ENCODE assay signal across 18 cellular contexts in the genomic region with DNA sequence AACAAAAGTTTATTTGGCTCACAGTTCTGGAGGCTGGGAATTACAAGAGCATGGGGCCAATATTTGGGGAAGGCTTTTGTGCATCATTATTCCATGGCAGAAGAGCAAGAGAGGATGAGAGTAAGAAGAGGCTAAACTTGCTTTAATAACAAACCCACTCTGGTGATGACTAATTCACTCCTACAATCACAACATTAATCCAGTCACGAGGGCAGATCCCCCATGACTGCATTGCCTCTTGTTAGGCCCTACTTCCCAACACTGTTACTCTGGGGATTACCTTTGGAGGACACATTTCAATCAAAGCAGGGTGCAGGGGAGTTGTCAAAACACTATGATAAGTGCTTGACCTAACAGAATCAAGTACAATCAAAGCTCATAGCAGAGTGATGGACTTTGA.
DNase-seq lines count a peak whose midpoint lies in the region; ATAC-seq, FAIRE-seq and TF ChIP-seq lines count a peak whose summit lies in the region.
"Had no signal": no experiment of that assay in that cellular context is flagged by ENCODE, and none has a peak within 500 bp of the region (broad histone marks: within the 10 kb centered on the region; RNA-seq: fewer than 3 reads in every experiment).

No MANE protein-coding gene starts in this region.

- CTCF ChIA-PET in mammary epithelial cell (lab: Charles Lee; ENCODE audit: low non-redundant PET), result no interaction called here

- no TSS peak for BruUV-seq in mammary epithelial cell (replicated peaks; lab: Mats Ljungman, UMichigan)

- H3K27me3 Mint-ChIP-seq in astrocyte (ENCODE audit: low read depth, unreplicated experiment), result no peaks in the 10 kb centered on the region
- no peaks in the 10 kb centered on the region for H3K27me3 Mint-ChIP-seq in T-helper 2 cell treated with Interferon-gamma antibody and Interleukin-4, amounts not matched to agents 5 μg/mL and 100 μg/mL, for 36 hours (ENCODE audit: low read depth)
- H3K27me3 Mint-ChIP-seq: CD8-positive, alpha-beta memory T cell had no signal

- H3K4me3 ChIP-seq in mammary epithelial cell (replicated peaks in 1 of 3; ENCODE audit: insufficient read depth in 1 of 3, low read depth in 2 of 3, low read length in 3 of 3), result no peak overlapping the region
- H3K4me3 ChIP-seq in breast epithelium, result no peak overlapping the region
- no peak overlapping the region for H3K4me3 ChIP-seq in astrocyte (ENCODE audit: insufficient read depth, low read depth, low read length)
- H3K4me3 ChIP-seq: uterus had no signal

- peaks cover 8% of the 10 kb centered on the region for H3K79me2 ChIP-seq in mammary epithelial cell (ENCODE audit: insufficient read depth, low read length)
- no peaks in the 10 kb centered on the region for H3K79me2 ChIP-seq in astrocyte (ENCODE audit: insufficient read depth, low read length)

- H3K27me3 ChIP-seq in mammary epithelial cell (ENCODE audit: insufficient read depth, low read length) (no peaks in the 10 kb centered on the region), breast epithelium (no peaks in the 10 kb centered on the region), astrocyte (ENCODE audit: insufficient read depth, low read length) (no peaks in the 10 kb centered on the region), foreskin keratinocyte (no peaks in the 10 kb centered on the region)
- H3K27me3 ChIP-seq: uterus had no signal

- H3K27ac ChIP-seq in mammary epithelial cell (ENCODE audit: insufficient read depth, low read depth, low read length) (no peak overlapping the region), breast epithelium (no peak overlapping the region), astrocyte (ENCODE audit: low read depth, low read length) (no peak overlapping the region), foreskin keratinocyte (no peak overlapping the region)
- H3K27ac ChIP-seq: uterus had no signal

- H2AFZ ChIP-seq in mammary epithelial cell (ENCODE audit: low read depth, low read length) (no peak overlapping the region), astrocyte (ENCODE audit: low read depth, low read length) (no peak overlapping the region)

- H3K27ac Mint-ChIP-seq in astrocyte (ENCODE audit: unreplicated experiment), result peak overlapping the region; percentile 13
- H3K27ac Mint-ChIP-seq in T-helper 2 cell treated with Interferon-gamma antibody and Interleukin-4, amounts not matched to agents 5 μg/mL and 100 μg/mL, for 36 hours, result no peak overlapping the region
- H3K27ac Mint-ChIP-seq: endodermal cell, mesothelial cell of epicardium had no signal

- intact Hi-C loops in mammary epithelial cell (cut with micrococcal nuclease), result no loop called here
- intact Hi-C loops in breast epithelium (cut with DNase I; ENCODE audit: low total_unique reads), result no loop called here

- H3K4me2 ChIP-seq in mammary epithelial cell (ENCODE audit: insufficient read depth, low read depth, low read length) (no peak overlapping the region), astrocyte (ENCODE audit: low read length) (no peak overlapping the region)

- H3K4me1 Mint-ChIP-seq in astrocyte (ENCODE audit: low read depth, unreplicated experiment), result peaks cover 24% of the 10 kb centered on the region
- no peaks in the 10 kb centered on the region for H3K4me1 Mint-ChIP-seq in T-helper 2 cell treated with Interferon-gamma antibody and Interleukin-4, amounts not matched to agents 5 μg/mL and 100 μg/mL, for 36 hours (ENCODE audit: low read depth)

- H4K20me1 ChIP-seq in mammary epithelial cell (ENCODE audit: insufficient read depth, low read length) (no peaks in the 10 kb centered on the region), astrocyte (ENCODE audit: insufficient read depth, low read length) (peaks cover 31% of the 10 kb centered on the region)

- dilution Hi-C loops in mammary epithelial cell (cut with HindIII; ENCODE audit: low sequenced_read_pairs), result no loop called here

- TF ChIP-seq CTCF in mammary epithelial cell (conservative IDR thresholded peaks at IDR 0.05 in 1 of 2, IDR thresholded peaks at IDR 0.05 in 1 of 2; ENCODE audit: extremely low read depth in 1 of 2, insufficient read depth in 1 of 2, low read depth in 1 of 2, low read length in 2 of 2) (no peak), breast epithelium (IDR thresholded peaks at IDR 0.05) (no peak), astrocyte (IDR thresholded peaks at IDR 0.05; ENCODE audit: insufficient read depth, low read depth, low read length) (no peak), foreskin keratinocyte (conservative IDR thresholded peaks at IDR 0.05) (no peak), omental fat pad (IDR thresholded peaks at IDR 0.05) (no peak)

- peaks cover 2% of the 10 kb centered on the region for H3K9me3 Mint-ChIP-seq in astrocyte (ENCODE audit: unreplicated experiment)
- no peaks in the 10 kb centered on the region for H3K9me3 Mint-ChIP-seq in T-helper 2 cell treated with Interferon-gamma antibody and Interleukin-4, amounts not matched to agents 5 μg/mL and 100 μg/mL, for 36 hours
- H3K9me3 Mint-ChIP-seq: CD8-positive, alpha-beta memory T cell; endodermal cell had no signal

- DNase-seq in mammary epithelial cell (peak; percentile 40), breast epithelium (ENCODE audit: low spot score in 2 of 2) (no peak), astrocyte (ENCODE audit: low read depth) (peak; percentile 52), foreskin keratinocyte (peak in 1 of 2 donors; percentile 9), stromal cell of bone marrow (ENCODE audit: low read depth) (peak; percentile 56), omental fat pad (ENCODE audit: low spot score) (no peak)
- DNase-seq in stimulated activated CD8-positive, alpha-beta memory T cell treated with anti-CD3 and anti-CD28 coated beads, Interleukin-4, amount 100 ng/mL, for 48 hours, result no peak
- DNase-seq in T-helper 2 cell treated with Interferon-gamma antibody and Interleukin-4, amounts not matched to agents 5 μg/mL and 100 μg/mL, for 36 hours (ENCODE audit: low spot score), result no peak
- DNase-seq: CD8-positive, alpha-beta memory T cell; endodermal cell; glutamatergic neuron; MV-4-11; NCI-H2171; stimulated activated naive CD4-positive, alpha-beta T cell treated with Interleukin-2 at 50 U/mL for 16 hours; uterus had no signal

- H3K9me3 ChIP-seq in mammary epithelial cell (replicated peaks; ENCODE audit: insufficient read depth, low read length) (no peaks in the 10 kb centered on the region), breast epithelium (no peaks in the 10 kb centered on the region), astrocyte (ENCODE audit: insufficient read depth, low read depth, low read length) (no peaks in the 10 kb centered on the region)
- H3K9me3 ChIP-seq: uterus had no signal

- TF ChIP-seq POLR2A in breast epithelium (IDR thresholded peaks at IDR 0.05), result no peak

- peaks cover 10% of the 10 kb centered on the region for H3K4me1 ChIP-seq in mammary epithelial cell (ENCODE audit: insufficient read depth, low read length)
- H3K4me1 ChIP-seq in breast epithelium, result no peaks in the 10 kb centered on the region
- H3K4me1 ChIP-seq in astrocyte (ENCODE audit: insufficient read depth, low read length), result no peaks in the 10 kb centered on the region
- peaks cover 8% of the 10 kb centered on the region for H3K4me1 ChIP-seq in foreskin keratinocyte
- H3K4me1 ChIP-seq: uterus had no signal

- H3K9ac ChIP-seq in mammary epithelial cell (ENCODE audit: insufficient read depth, low read length) (no peak overlapping the region), astrocyte (ENCODE audit: low read length) (no peak overlapping the region)

- H3K36me3 Mint-ChIP-seq in astrocyte (ENCODE audit: low read depth, unreplicated experiment), result no peaks in the 10 kb centered on the region
- H3K36me3 Mint-ChIP-seq in T-helper 2 cell treated with Interferon-gamma antibody and Interleukin-4, amounts not matched to agents 5 μg/mL and 100 μg/mL, for 36 hours (ENCODE audit: low read depth), result no peaks in the 10 kb centered on the region

- 75% methylated on average over 1 of the region's 1 CpG for WGBS in mammary epithelial cell (ENCODE audit: low coverage, missing lambda C conversion rate)

- ATAC-seq in foreskin keratinocyte (peak; percentile 28), omental fat pad (ENCODE audit: low FRiP score) (no peak)
- ATAC-seq: HepG2 had no signal

- no peak for FAIRE-seq in astrocyte (lab: Jason Lieb, UNC)
- FAIRE-seq: GM12892, HepG2 had no signal

- H3K4me3 Mint-ChIP-seq in astrocyte (ENCODE audit: unreplicated experiment), result no peak overlapping the region
- no peak overlapping the region for H3K4me3 Mint-ChIP-seq in T-helper 2 cell treated with Interferon-gamma antibody and Interleukin-4, amounts not matched to agents 5 μg/mL and 100 μg/mL, for 36 hours
- H3K4me3 Mint-ChIP-seq: CD8-positive, alpha-beta memory T cell; endodermal cell; mesothelial cell of epicardium had no signal

- in situ Hi-C loops in mammary epithelial cell (cut with MboI; ENCODE audit: low sequenced_read_pairs in 2 of 2), result no loop called here

- H3K36me3 ChIP-seq in mammary epithelial cell (ENCODE audit: insufficient read depth, low read length) (no peaks in the 10 kb centered on the region), breast epithelium (no peaks in the 10 kb centered on the region), astrocyte (ENCODE audit: insufficient read depth, low read length) (no peaks in the 10 kb centered on the region)
- H3K36me3 ChIP-seq: uterus had no signal

Comparison
In these comparisons a context has a peak if more than half of its experiments do, and no peak if none do; other contexts are left out.
1. DNase-seq: peak in mammary epithelial cell (single experiment), astrocyte (single experiment) and stromal cell of bone marrow (single experiment); none in breast epithelium (0 of 2), omental fat pad (single experiment), stimulated activated CD8-positive, alpha-beta memory T cell treated with anti-CD3 and anti-CD28 coated beads, Interleukin-4, amount 100 ng/mL, for 48 hours (single experiment) and T-helper 2 cell treated with Interferon-gamma antibody and Interleukin-4, amounts not matched to agents 5 μg/mL and 100 μg/mL, for 36 hours (single experiment).